24 cellular contexts compared by ENCODE assay signal in genomic region chr11:32065865-32066264, GRCh38.
"Had no signal": no experiment of that assay in that cellular context is flagged by ENCODE, and none has a peak within 500 bp of the region (broad histone marks: within the 10 kb centered on the region; RNA-seq: fewer than 3 reads in every experiment).

No MANE protein-coding gene starts in this region.

- H3K27ac Mint-ChIP-seq: activated naive CD8-positive, alpha-beta T cell; progenitor cell of endocrine pancreas; stimulated activated effector memory CD8-positive, alpha-beta T cell treated with anti-CD3 and anti-CD28 coated beads, Interleukin-12 subunit alpha, Interleukin-12 subunit beta, amount 100 ng/mL, for 72 hours; T-helper 17 cell had no signal

- H3K4me1 Mint-ChIP-seq: stimulated activated effector memory CD8-positive, alpha-beta T cell treated with anti-CD3 and anti-CD28 coated beads, Interleukin-12 subunit alpha, Interleukin-12 subunit beta, amount 100 ng/mL, for 72 hours had no signal

- H3K9me3 Mint-ChIP-seq: central memory CD8-positive, alpha-beta T cell; stimulated activated effector memory CD8-positive, alpha-beta T cell treated with anti-CD3 and anti-CD28 coated beads, Interleukin-12 subunit alpha, Interleukin-12 subunit beta, amount 100 ng/mL, for 72 hours had no signal

- H3K4me3 Mint-ChIP-seq: activated naive CD8-positive, alpha-beta T cell; central memory CD8-positive, alpha-beta T cell; stimulated activated effector memory CD8-positive, alpha-beta T cell treated with anti-CD3 and anti-CD28 coated beads, Interleukin-12 subunit alpha, Interleukin-12 subunit beta, amount 100 ng/mL, for 72 hours; T-helper 17 cell had no signal

- DNase-seq: activated CD4-positive, alpha-beta T cell treated with anti-CD3 and anti-CD28 coated beads for 48 hours; activated CD4-positive, alpha-beta T cell treated with anti-CD3 and anti-CD28 coated beads, Interleukin-2, amount 50 U/mL, for 48 hours; activated CD8-positive, alpha-beta memory T cell treated with anti-CD3 and anti-CD28 coated beads for 24 hours; activated effector memory CD4-positive, alpha-beta T cell treated with Interleukin-2 at 50 U/mL for 16 hours; activated naive CD4-positive, alpha-beta T cell treated with Interleukin-2 at 50 U/mL for 16 hours; anterior cingulate cortex; effector memory CD4-positive, alpha-beta T cell; glutamatergic neuron; islet precursor cell; left ventricle myocardium superior; mammary epithelial cell; ovary; right lobe of liver; stimulated activated CD4-positive, alpha-beta T cell treated with anti-CD3 and anti-CD28 coated beads, Interleukin-12 subunit alpha, Interleukin-12 subunit beta, amount 100 ng/mL, for 4 hours; stimulated activated CD4-positive, alpha-beta T cell treated with anti-CD3 and anti-CD28 coated beads, Interleukin-4, amount 100 ng/mL, for 1 hour; T-helper 17 cell; T1000; tibial artery; WERI-Rb-1 had no signal

- H3K36me3 Mint-ChIP-seq: activated naive CD8-positive, alpha-beta T cell; stimulated activated effector memory CD8-positive, alpha-beta T cell treated with anti-CD3 and anti-CD28 coated beads, Interleukin-12 subunit alpha, Interleukin-12 subunit beta, amount 100 ng/mL, for 72 hours had no signal

- ATAC-seq: activated CD4-positive, CD25-positive, alpha-beta regulatory T cell treated with anti-CD3 and anti-CD28 coated beads, Interleukin-2, amount 50 U/mL, for 24 hours; left ventricle myocardium superior; right lobe of liver; stimulated activated effector memory CD8-positive, alpha-beta T cell treated with anti-CD3 and anti-CD28 coated beads, Interleukin-12 subunit alpha, Interleukin-12 subunit beta, amount 100 ng/mL, for 72 hours; T-helper 17 cell had no signal
